18 cellular contexts compared by ENCODE assay signal in genomic region chr6:53766930-53767329, GRCh38. TPM values are rescaled to one million over a fixed set of nuclear protein-coding genes. Genes with fewer than 3 reads are reported as not detected.
DNase-seq lines count a peak whose midpoint lies in the region; ATAC-seq and TF ChIP-seq lines count a peak whose summit lies in the region.
"Had no signal": no experiment of that assay in that cellular context is flagged by ENCODE, and none has a peak within 500 bp of the region (broad histone marks: within the 10 kb centered on the region; RNA-seq: fewer than 3 reads in every experiment).

No MANE protein-coding gene starts in this region.

- peak; percentile 70 to 84 (median 78) for ATAC-seq in heart left ventricle
- ATAC-seq: A549, GM23338, HCT116 had no signal

- TF ChIP-seq CTCF in heart left ventricle (IDR thresholded peaks at IDR 0.05) = no peak
- TF ChIP-seq CTCF in A673 (conservative IDR thresholded peaks at IDR 0.05; ENCODE audit: low read depth, low read length) = no peak

- DNase-seq in heart left ventricle (no peak), cardiac septum (ENCODE audit: low spot score) (no peak), globus pallidus (ENCODE audit: low spot score) (peak; percentile 7), myocyte (ENCODE audit: low read depth) (peak; percentile 6), A673 (ENCODE audit: low spot score) (no peak)
- DNase-seq in activated naive CD4-positive, alpha-beta T cell (lab: John Stamatoyannopoulos, UW) = no peak
- DNase-seq: 8988T; C1 segment of cervical spinal cord; Calu3; CD4-positive, alpha-beta memory T cell; COR-L47; DMS53; DMS79 treated with DMSO at 0.1 percent for 48 hours; GF-D8; H9 had no signal

- H3K27me3 ChIP-seq in heart left ventricle (no peaks in the 10 kb centered on the region), A673 (replicated peaks; ENCODE audit: insufficient read depth, low read depth, low read length, poor library complexity) (no peaks in the 10 kb centered on the region)

- intact Hi-C loops in heart left ventricle (cut with DNase I) (no loop called here), cardiac septum (cut with DNase I) (no loop called here), A673 (cut with micrococcal nuclease; ENCODE audit: unreplicated experiment) (no loop called here)

- BruUV-seq in A673 (replicated peaks; lab: Mats Ljungman, UMichigan) = no TSS peak

- CTCF ChIA-PET in A673 (lab: Charles Lee) = no interaction called here

- H3K4me3 ChIP-seq in heart left ventricle = no peak overlapping the region
- no peak overlapping the region for H3K4me3 ChIP-seq in A673 (ENCODE audit: low read depth, low read length, poor library complexity, severe bottlenecking)
- H3K4me3 ChIP-seq: A549, GM23338 had no signal

- H3K4me1 ChIP-seq in heart left ventricle (peaks cover 0 to 11% (median 1%) of the 10 kb centered on the region in 12 donors), A673 (ENCODE audit: insufficient read depth, low read length, poor library complexity, severe bottlenecking) (no peaks in the 10 kb centered on the region)
- H3K4me1 ChIP-seq: A549 had no signal

- POLR2A ChIA-PET in A673 (lab: Charles Lee; ENCODE audit: low non-redundant PET) = no interaction called here

- no peak for TF ChIP-seq POLR2A in heart left ventricle (IDR thresholded peaks at IDR 0.05)

- H3K36me3 ChIP-seq in heart left ventricle (no peaks in the 10 kb centered on the region), A673 (ENCODE audit: insufficient read depth, low read length, poor library complexity, severe bottlenecking) (no peaks in the 10 kb centered on the region)

- H3K9me3 ChIP-seq in heart left ventricle (no peaks in the 10 kb centered on the region), A673 (ENCODE audit: low read depth, low read length, poor library complexity, severe bottlenecking) (no peaks in the 10 kb centered on the region)
- H3K9me3 ChIP-seq: A549 had no signal

- H3K27ac ChIP-seq in heart left ventricle (peak overlapping the region in 3 of 12 donors; percentile 1 to 45 (median 24)), A673 (ENCODE audit: low read depth, low read length, poor library complexity, severe bottlenecking) (no peak overlapping the region)
- H3K27ac ChIP-seq: A549 had no signal

RNA-seq across cellular contexts. Expression of gene LRRC1, which starts 27.9 kb away (rescaled TPM):
- 10 to 100 TPM in 1 of 9 donors, 1 to 10 TPM in 8; 1.2 to 11.2 (median 3.6) TPM for total RNA-seq in heart left ventricle
- 1 to 10 TPM; 2.0 to 2.5 TPM for polyA plus RNA-seq in heart left ventricle
- total RNA-seq in cardiac septum = 6.4 TPM
- 6.0 and 13.9 TPM in 2 replicates for total RNA-seq in myocyte
- 3.2 TPM for polyA plus RNA-seq in myocyte (2012)
- total RNA-seq in A673 (2021) = 3.9 and 4.4 TPM in 2 replicates

Comparison
In these comparisons a context has a peak if more than half of its experiments do, and no peak if none do; other contexts are left out.
1. DNase-seq: peak in globus pallidus (single experiment) and myocyte (single experiment); none in heart left ventricle (0 of 5), cardiac septum (single experiment), A673 (single experiment) and activated naive CD4-positive, alpha-beta T cell (0 of 4).